In the genomic region with DNA sequence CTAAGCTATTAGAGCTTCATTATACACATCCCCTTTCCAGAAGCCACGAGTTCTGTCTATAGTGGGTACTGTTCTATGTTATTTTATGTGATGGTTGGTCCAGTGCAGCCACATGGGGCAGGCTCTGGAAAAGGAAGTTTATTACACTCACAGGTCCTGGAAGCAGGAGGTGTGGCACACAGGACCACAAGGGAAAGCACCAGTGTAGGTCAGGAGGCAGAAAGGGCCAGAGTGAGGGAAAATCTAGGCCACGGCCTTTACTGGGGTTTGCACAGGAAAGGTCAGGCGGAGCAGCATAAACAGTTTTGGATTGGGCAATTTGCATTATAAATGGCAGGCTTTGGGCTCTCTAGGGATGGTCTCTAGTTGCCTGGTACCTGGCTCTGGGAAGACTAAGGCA, we compare ENCODE assay signal across 29 cellular contexts.
"Had no signal": no experiment of that assay in that cellular context is flagged by ENCODE, and none has a peak within 500 bp of the region (broad histone marks: within the 10 kb centered on the region; RNA-seq: fewer than 3 reads in every experiment).

No MANE protein-coding gene starts in this region.

- H3K79me2 ChIP-seq: hepatocyte had no signal

- H3K27me3 ChIP-seq: breast epithelium, gastroesophageal sphincter, hepatocyte, pancreas, stomach, tibial artery had no signal

- H3K4me3 ChIP-seq: breast epithelium, gastroesophageal sphincter, hepatocyte, pancreas, prostate gland, skin epidermis, stomach, tibial artery had no signal

- H2AFZ ChIP-seq: hepatocyte had no signal

- H3K4me3 Mint-ChIP-seq: activated CD4-positive, alpha-beta memory T cell treated with anti-CD3 and anti-CD28 coated beads, Interleukin-2, amount 10 ng/mL, durations not matched to agents 7 days and 5 days; activated CD4-positive, alpha-beta T cell treated with anti-CD3 and anti-CD28 coated beads, Interleukin-2, amount 10 ng/mL, durations not matched to agents 7 days and 5 days; activated T-cell treated with anti-CD3 and anti-CD28 coated beads, Interleukin-2, amount 50 U/mL, for 24 hours; dendritic cell treated with granulocyte-macrophage colony-stimulating factor and Interleukin-4, amounts not matched to agents 40 ng/mL and 50 ng/mL, for 4 days; mesothelial cell of epicardium; naive B cell; T-helper 17 cell had no signal

- H3K4me1 Mint-ChIP-seq: mesothelial cell of epicardium had no signal

- H3K9me3 Mint-ChIP-seq: activated CD4-positive, alpha-beta memory T cell treated with anti-CD3 and anti-CD28 coated beads, Interleukin-2, amount 10 ng/mL, durations not matched to agents 7 days and 5 days; activated CD4-positive, alpha-beta T cell treated with anti-CD3 and anti-CD28 coated beads, Interleukin-2, amount 10 ng/mL, durations not matched to agents 7 days and 5 days; activated T-cell treated with anti-CD3 and anti-CD28 coated beads, Interleukin-2, amount 50 U/mL, for 24 hours; dendritic cell treated with granulocyte-macrophage colony-stimulating factor and Interleukin-4, amounts not matched to agents 40 ng/mL and 50 ng/mL, for 4 days; mesothelial cell of epicardium had no signal

- H3K27ac Mint-ChIP-seq: activated CD4-positive, alpha-beta memory T cell treated with anti-CD3 and anti-CD28 coated beads, Interleukin-2, amount 10 ng/mL, durations not matched to agents 7 days and 5 days; activated CD4-positive, alpha-beta T cell treated with anti-CD3 and anti-CD28 coated beads, Interleukin-2, amount 10 ng/mL, durations not matched to agents 7 days and 5 days; activated T-cell treated with anti-CD3 and anti-CD28 coated beads, Interleukin-2, amount 50 U/mL, for 24 hours; dendritic cell treated with granulocyte-macrophage colony-stimulating factor and Interleukin-4, amounts not matched to agents 40 ng/mL and 50 ng/mL, for 4 days; mesothelial cell of epicardium; T-helper 17 cell had no signal

- H3K36me3 Mint-ChIP-seq: naive B cell had no signal

- H3K4me1 ChIP-seq: breast epithelium, gastroesophageal sphincter, pancreas, prostate gland, tibial artery had no signal

- H3K27me3 Mint-ChIP-seq: activated CD4-positive, alpha-beta T cell treated with anti-CD3 and anti-CD28 coated beads, Interleukin-2, amount 10 ng/mL, durations not matched to agents 7 days and 5 days; activated T-cell treated with anti-CD3 and anti-CD28 coated beads, Interleukin-2, amount 50 U/mL, for 24 hours; naive B cell had no signal

- ATAC-seq: gastroesophageal sphincter, left cardiac atrium, left ventricle myocardium superior, pancreas, sciatic nerve, T-helper 17 cell had no signal

- H3K9me3 ChIP-seq: breast epithelium, gastroesophageal sphincter, pancreas, prostate gland, stomach, tibial artery had no signal

- H3K27ac ChIP-seq: breast epithelium, gastroesophageal sphincter, hepatocyte, pancreas, prostate gland, skin epidermis, stomach, tibial artery had no signal

- H3K36me3 ChIP-seq: breast epithelium, gastroesophageal sphincter, pancreas, prostate gland, stomach, tibial artery had no signal

- DNase-seq: activated CD4-positive, alpha-beta memory T cell treated with anti-CD3 and anti-CD28 coated beads, Interleukin-2, amount 10 ng/mL, durations not matched to agents 7 days and 5 days; activated CD4-positive, alpha-beta T cell treated with anti-CD3 and anti-CD28 coated beads for 1 hour; activated CD4-positive, alpha-beta T cell treated with anti-CD3 and anti-CD28 coated beads, Interleukin-2, amount 10 ng/mL, durations not matched to agents 7 days and 5 days; activated CD8-positive, alpha-beta memory T cell treated with anti-CD3 and anti-CD28 coated beads, Interleukin-2, amount 50 U/mL, for 48 hours; activated gamma-delta T cell; activated naive CD4-positive, alpha-beta T cell treated with anti-CD3 and anti-CD28 coated beads, Interleukin-2, amount 50 U/mL, for 16 hours; activated T-cell treated with anti-CD3 and anti-CD28 coated beads, Interleukin-2, amount 50 U/mL, for 24 hours; amniotic stem cell; central memory CD4-positive, alpha-beta T cell; effector CD4-positive, alpha-beta T cell; left cardiac atrium; left ventricle myocardium superior; naive B cell; pancreas; retina; stimulated activated CD4-positive, alpha-beta T cell treated with anti-CD3 and anti-CD28 coated beads, Interleukin-12 subunit alpha, Interleukin-12 subunit beta, amount 100 ng/mL, for 4 hours; stimulated activated CD4-positive, alpha-beta T cell treated with anti-CD3 and anti-CD28 coated beads, Interleukin-4, amount 100 ng/mL, for 1 hour; stomach; T-helper 17 cell; T1000; tibial artery had no signal

- H3K4me2 ChIP-seq: hepatocyte had no signal
